In the genomic region with DNA sequence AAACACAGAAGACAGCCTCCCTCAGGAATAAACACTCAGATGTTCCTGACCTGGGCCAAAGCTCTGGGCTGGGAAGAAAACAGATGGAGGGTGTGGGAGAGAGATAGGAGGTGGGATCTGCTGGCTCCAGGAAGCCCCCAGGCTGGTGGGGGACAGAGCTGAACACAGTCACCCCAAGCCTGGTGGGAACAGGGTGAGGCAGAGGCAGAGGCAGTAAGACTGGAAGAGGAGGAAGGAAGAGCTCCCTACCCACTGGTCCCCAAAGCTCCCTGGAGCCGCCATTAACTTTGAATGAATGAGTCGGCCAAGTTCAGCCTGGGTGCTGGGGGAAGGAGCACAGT, we compare ENCODE assay signal across 1 cellular context.
TF ChIP-seq lines count a peak whose summit lies in the region.

No MANE protein-coding gene starts in this region.

TF ChIP-seq in IMR-90, 13 proteins besides CTCF, POLR2A, EP300 and RAD21:
- TF ChIP-seq CHD1 (IDR thresholded peaks at IDR 0.05; ENCODE audit: low read depth, low read length), result no peak
- TF ChIP-seq MXI1 (IDR thresholded peaks at IDR 0.05; ENCODE audit: borderline replicate concordance, low read depth, low read length), result no peak
- TF ChIP-seq BHLHE40 (IDR thresholded peaks at IDR 0.05; ENCODE audit: low read depth, low read length), result no peak
- TF ChIP-seq FOS (IDR thresholded peaks at IDR 0.05; ENCODE audit: low read depth, low read length), result no peak
- TF ChIP-seq SMC3 (IDR thresholded peaks at IDR 0.05; ENCODE audit: low read depth, low read length), result no peak
- TF ChIP-seq CEBPB (IDR thresholded peaks at IDR 0.05; ENCODE audit: low read depth, low read length), result no peak
- TF ChIP-seq, protein P1, sequence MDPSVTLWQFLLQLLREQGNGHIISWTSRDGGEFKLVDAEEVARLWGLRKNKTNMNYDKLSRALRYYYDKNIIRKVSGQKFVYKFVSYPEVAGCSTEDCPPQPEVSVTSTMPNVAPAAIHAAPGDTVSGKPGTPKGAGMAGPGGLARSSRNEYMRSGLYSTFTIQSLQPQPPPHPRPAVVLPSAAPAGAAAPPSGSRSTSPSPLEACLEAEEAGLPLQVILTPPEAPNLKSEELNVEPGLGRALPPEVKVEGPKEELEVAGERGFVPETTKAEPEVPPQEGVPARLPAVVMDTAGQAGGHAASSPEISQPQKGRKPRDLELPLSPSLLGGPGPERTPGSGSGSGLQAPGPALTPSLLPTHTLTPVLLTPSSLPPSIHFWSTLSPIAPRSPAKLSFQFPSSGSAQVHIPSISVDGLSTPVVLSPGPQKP (IDR thresholded peaks at IDR 0.05; ENCODE audit: borderline replicate concordance, low read depth, low read length), result no peak
TF ChIP-seq in IMR-90: peak in this region for 0.
